ENCODE assay signal across 27 cellular contexts in the genomic region with DNA sequence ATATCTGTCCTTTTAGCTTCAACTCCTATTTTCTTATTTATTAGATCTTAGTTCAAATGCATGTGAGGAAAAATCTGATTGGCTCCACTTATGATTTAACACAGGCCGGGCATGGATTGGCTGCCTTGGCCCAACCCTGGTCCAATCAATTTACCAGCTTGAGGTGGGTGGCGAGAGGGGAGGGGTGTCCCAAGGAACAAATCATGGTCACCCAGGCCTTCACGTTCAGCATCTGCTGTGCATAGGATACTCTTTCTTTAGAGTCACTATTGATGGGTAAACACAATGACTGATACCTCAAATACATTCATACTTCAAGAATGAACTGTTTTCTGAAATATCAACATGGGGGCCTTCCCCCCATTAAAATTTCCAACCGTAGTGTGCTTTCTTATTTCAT. TPM values are rescaled to one million over a fixed set of nuclear protein-coding genes. Genes with fewer than 3 reads are reported as not detected.
"Had no signal": no experiment of that assay in that cellular context is flagged by ENCODE, and none has a peak within 500 bp of the region (broad histone marks: within the 10 kb centered on the region; RNA-seq: fewer than 3 reads in every experiment).

No MANE protein-coding gene starts in this region.

- H2AFZ ChIP-seq: PC-9 had no signal

- H3K27ac ChIP-seq: KMS-11, PC-9, Peyer's patch, SJSA1, SK-N-MC had no signal

- ATAC-seq: HepG2 had no signal

- DNase-seq: IMR-90, Kasumi-1, MV-4-11, NCI-H1092, NCI-H1105 treated with DMSO at 0.1 percent for 48 hours, NCI-H1417 treated with DMSO at 0.1 percent for 48 hours, NCI-H146, NCI-H1694 treated with DMSO at 0.1 percent for 48 hours, NCI-H1930, NCI-H2081, NCI-H2107, NCI-H2171, NCI-H226, NCI-H446, NCI-H510A, NCI-H524 treated with DMSO at 0.1 percent for 48 hours, NCI-H69, NCI-H774, OCI-M1, PC-9, Peyer's patch, Right ventricle myocardium superior, SIG-M5 had no signal

- H3K36me3 ChIP-seq: Peyer's patch, SJSA1 had no signal

- H3K9ac ChIP-seq: KMS-11 had no signal

- H3K4me3 ChIP-seq: PC-9, Peyer's patch, SJSA1, SK-N-MC had no signal

- H3K9me3 ChIP-seq: Peyer's patch, SJSA1 had no signal

- H3K4me1 ChIP-seq: Peyer's patch, SJSA1 had no signal

- H3K27me3 ChIP-seq: Peyer's patch, SJSA1 had no signal

- H3K4me2 ChIP-seq: KMS-11, PC-9 had no signal

RNA-seq across cellular contexts. Expression of a gene that starts 14.9 kb away (rescaled TPM):
- total RNA-seq: HepG2 had no signal
